In genomic region chr13:27425918-27426630, GRCh38 we compare ENCODE assay signal across 8 cellular contexts. TPM values are rescaled to one million over a fixed set of nuclear protein-coding genes. Genes with fewer than 3 reads are reported as not detected.
A peak's percentile ranks its signal among the peaks of the same experiment; 100 is the strongest.
DNase-seq lines count a peak whose midpoint lies in the region; ATAC-seq and TF ChIP-seq lines count a peak whose summit lies in the region.

No MANE protein-coding gene starts in this region.

- peak overlapping the region; percentile 65 for H3K4me3 Mint-ChIP-seq in endodermal cell

- H3K27me3 ChIP-seq in endodermal cell (ENCODE audit: control insufficient read depth, insufficient read depth, low read length, poor library complexity, severe bottlenecking): peaks cover 9% of the 10 kb centered on the region

- DNase-seq in AG10803 (ENCODE audit: low read depth) (peak; percentile 81), NCI-H82 (lab: John Stamatoyannopoulos, UW) (peak; percentile 86), endodermal cell (peak; percentile 83), midbrain (lab: John Stamatoyannopoulos, UW) (peak; percentile 22)
- DNase-seq in activated CD8-positive, alpha-beta memory T cell treated with anti-CD3 and anti-CD28 coated beads for 24 hours: peak; percentile 85
- DNase-seq in stimulated activated CD8-positive, alpha-beta memory T cell treated with anti-CD3 and anti-CD28 coated beads, Interleukin-4, amount 100 ng/mL, for 24 hours (ENCODE audit: low read depth): peak; percentile 53

- H3K9me3 Mint-ChIP-seq in endodermal cell: no peaks in the 10 kb centered on the region

- no peak overlapping the region for H3K27ac Mint-ChIP-seq in endodermal cell

- no peak overlapping the region for H3K27ac ChIP-seq in endodermal cell (ENCODE audit: low read depth, low read length)

- peaks cover 24% of the 10 kb centered on the region for H3K36me3 ChIP-seq in endodermal cell (ENCODE audit: control insufficient read depth, insufficient read depth, low read length)

- H3K9ac ChIP-seq in endodermal cell (ENCODE audit: extremely low read depth, low read length, poor library complexity, severe bottlenecking): no peak overlapping the region

- TF ChIP-seq CTCF in AG10803 (conservative IDR thresholded peaks at IDR 0.05; ENCODE audit: low read length) (peak; percentile 57), endodermal cell (conservative IDR thresholded peaks at IDR 0.05) (peak; percentile 75)

- 42 to 45% methylated on average over 14 to 17 of the region's 17 CpGs for WGBS in endodermal cell (ENCODE audit: insufficient coverage in 1 of 2, insufficient read length in 1 of 2), 2 experiments

- no peaks in the 10 kb centered on the region for H3K9me3 ChIP-seq in endodermal cell (ENCODE audit: control insufficient read depth, low read length)

- H3K4me1 Mint-ChIP-seq in endodermal cell: peaks cover 20% of the 10 kb centered on the region

- peaks cover 17% of the 10 kb centered on the region for H3K36me3 Mint-ChIP-seq in endodermal cell (ENCODE audit: low read depth)

- H3K4me3 ChIP-seq in AG10803 (ENCODE audit: low read length) (peak overlapping the region; percentile 80), endodermal cell (ENCODE audit: low read length) (peak overlapping the region; percentile 87)

- peaks cover 20% of the 10 kb centered on the region for H3K27me3 Mint-ChIP-seq in endodermal cell (ENCODE audit: insufficient read depth)

- ATAC-seq in GM18909 (IDR thresholded peaks at IDR 0.05; ENCODE audit: poor library complexity, unreplicated experiment) (peak; percentile 77), HG03280 (IDR thresholded peaks at IDR 0.05; ENCODE audit: unreplicated experiment) (peak; percentile 50)

- no peaks in the 10 kb centered on the region for H3K4me1 ChIP-seq in endodermal cell (ENCODE audit: control insufficient read depth, insufficient read depth, low read length)

RNA-seq across cellular contexts. Expression of gene GTF3A, which starts 1.7 kb away (rescaled TPM):
- 10 to 100 TPM; 70.4 to 80.0 TPM for total RNA-seq in endodermal cell
- polyA plus RNA-seq in endodermal cell (2013, experiment 1 of 2): 85.3 TPM
- polyA plus RNA-seq in endodermal cell (2013, experiment 2 of 2): 88.8 TPM

RNA-seq across cellular contexts. Expression of gene MTIF3, which starts 24.3 kb away (rescaled TPM):
- 10 to 100 TPM; 35.0 to 46.8 TPM for total RNA-seq in endodermal cell
- polyA plus RNA-seq in endodermal cell (2013, experiment 1 of 2): 68.6 TPM
- polyA plus RNA-seq in endodermal cell (2013, experiment 2 of 2): 70.6 TPM

Comparison
In these comparisons a context has a peak if more than half of its experiments do, and no peak if none do; other contexts are left out.
1. DNase-seq: peak in every context shown above with its lines; median percentile 86 in NCI-H82; 85 in activated CD8-positive, alpha-beta memory T cell treated with anti-CD3 and anti-CD28 coated beads for 24 hours; 83 in endodermal cell; 81 in AG10803; 53 in stimulated activated CD8-positive, alpha-beta memory T cell treated with anti-CD3 and anti-CD28 coated beads, Interleukin-4, amount 100 ng/mL, for 24 hours; 22 in midbrain.